In the genomic region with DNA sequence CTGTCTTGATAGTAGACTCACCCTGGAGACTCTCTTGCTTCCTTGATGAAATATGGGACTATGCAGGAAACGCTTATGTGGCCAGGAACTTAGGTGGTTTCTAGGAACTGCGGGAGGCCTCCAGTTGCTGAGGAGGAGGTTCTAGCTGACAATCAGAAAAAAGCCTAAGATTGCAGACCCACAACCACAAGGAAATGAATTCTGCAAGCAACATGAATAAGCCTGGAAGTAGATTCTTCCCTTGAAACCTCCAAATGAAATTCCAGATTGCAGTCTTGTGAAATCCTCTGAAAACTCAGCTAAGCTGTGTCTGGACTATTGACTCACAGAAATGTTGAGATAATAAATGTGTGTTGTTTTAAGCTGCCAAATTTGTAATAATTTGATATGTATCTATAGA, we compare ENCODE assay signal across 1 cellular context.
TF ChIP-seq lines count a peak whose summit lies in the region.

No MANE protein-coding gene starts in this region.

TF ChIP-seq in H1, 55 proteins besides CTCF, POLR2A, EP300 and RAD21 (continued from another document):
- TF ChIP-seq PHF8 (conservative IDR thresholded peaks at IDR 0.05; ENCODE audit: low read depth, low read length) (no peak), BRCA1 (IDR thresholded peaks at IDR 0.05; ENCODE audit: low read depth, low read length) (no peak), ASH2L (IDR thresholded peaks at IDR 0.05; ENCODE audit: low read length) (no peak), TEAD4 (IDR thresholded peaks at IDR 0.05; ENCODE audit: low read depth, low read length) (no peak)
